Comparison of ENCODE assay signal across 11 cellular contexts in genomic region chr17:4901108-4901647, GRCh38. TPM values are rescaled to one million over a fixed set of nuclear protein-coding genes. Genes with fewer than 3 reads are reported as not detected.
DNase-seq lines count a peak whose midpoint lies in the region; ATAC-seq lines count a peak whose summit lies in the region.
"Had no signal": no experiment of that assay in that cellular context is flagged by ENCODE, and none has a peak within 500 bp of the region (broad histone marks: within the 10 kb centered on the region; RNA-seq: fewer than 3 reads in every experiment).

No MANE protein-coding gene starts in this region.

- no peak for DNase-seq in activated T-cell treated with anti-CD3 and anti-CD28 coated beads, Interleukin-2, amount 50 U/mL, for 4 hours
- DNase-seq in activated T-cell treated with anti-CD3 and anti-CD28 coated beads, Interleukin-2, amount 50 U/mL, for 1 hour = no peak
- no peak for DNase-seq in activated T-helper 1 cell treated with anti-CD3 and anti-CD28 coated beads, Interleukin-12 subunit alpha, Interleukin-12 subunit beta, Interleukin-2, Interleukin-4 antibody, amounts not matched to agents 30 ng/mL and 10 ng/mL and 1 ng/mL, durations not matched to agents 14 hours and 24 hours and 36 hours (ENCODE audit: low spot score)
- DNase-seq in NCI-H1417 (lab: John Stamatoyannopoulos, UW) (no peak), left lobe of liver (ENCODE audit: low spot score) (no peak), KG1 (lab: John Stamatoyannopoulos, UW) (no peak)
- DNase-seq: NCI-H1694 had no signal

- peak overlapping the region; percentile 73 for H3K27ac ChIP-seq in temporal lobe (ENCODE audit: low read depth, low read length)
- H3K27ac ChIP-seq: epithelial cell of prostate had no signal

- H3K4me1 Mint-ChIP-seq in activated T-cell treated with anti-CD3 and anti-CD28 coated beads, Interleukin-2, amount 50 U/mL, for 4 hours (ENCODE audit: low read depth) = peaks cover 34% of the 10 kb centered on the region
- peaks cover 25% of the 10 kb centered on the region for H3K4me1 Mint-ChIP-seq in activated T-helper 1 cell treated with anti-CD3 and anti-CD28 coated beads, Interleukin-12 subunit alpha, Interleukin-12 subunit beta, Interleukin-2, Interleukin-4 antibody, amounts not matched to agents 30 ng/mL and 10 ng/mL and 1 ng/mL, durations not matched to agents 14 hours and 24 hours and 36 hours (ENCODE audit: low read depth)

- peak overlapping the region; percentile 79 for H3K27ac Mint-ChIP-seq in activated T-helper 1 cell treated with anti-CD3 and anti-CD28 coated beads, Interleukin-12 subunit alpha, Interleukin-12 subunit beta, Interleukin-2, Interleukin-4 antibody, amounts not matched to agents 30 ng/mL and 10 ng/mL and 1 ng/mL, durations not matched to agents 14 hours and 24 hours and 36 hours
- H3K27ac Mint-ChIP-seq: progenitor cell of endocrine pancreas had no signal

- H3K36me3 ChIP-seq in iPS-15b (ENCODE audit: control insufficient read depth, insufficient read depth, low read length) = peaks cover 11% of the 10 kb centered on the region

- H3K9me3 ChIP-seq in iPS-15b (ENCODE audit: control insufficient read depth, insufficient read depth, low read length) = no peaks in the 10 kb centered on the region

- intact Hi-C loops in activated T-helper 1 cell treated with anti-CD3 and anti-CD28 coated beads, Interleukin-12 subunit alpha, Interleukin-12 subunit beta, Interleukin-2, Interleukin-4 antibody, amounts not matched to agents 30 ng/mL and 10 ng/mL and 1 ng/mL, durations not matched to agents 14 hours and 24 hours and 36 hours (cut with micrococcal nuclease) = loop anchor here (5.0 kb wide), 1 partner anchor 334 kb away; no protein-coding TSS in a partner anchor

- peaks cover 2% of the 10 kb centered on the region for H3K36me3 Mint-ChIP-seq in activated T-cell treated with anti-CD3 and anti-CD28 coated beads, Interleukin-2, amount 50 U/mL, for 4 hours (ENCODE audit: insufficient read depth)
- H3K36me3 Mint-ChIP-seq in activated T-helper 1 cell treated with anti-CD3 and anti-CD28 coated beads, Interleukin-12 subunit alpha, Interleukin-12 subunit beta, Interleukin-2, Interleukin-4 antibody, amounts not matched to agents 30 ng/mL and 10 ng/mL and 1 ng/mL, durations not matched to agents 14 hours and 24 hours and 36 hours (ENCODE audit: low read depth) = peaks cover 2% of the 10 kb centered on the region

- no peaks in the 10 kb centered on the region for H3K9me3 Mint-ChIP-seq in activated T-cell treated with anti-CD3 and anti-CD28 coated beads, Interleukin-2, amount 50 U/mL, for 4 hours
- H3K9me3 Mint-ChIP-seq in activated T-helper 1 cell treated with anti-CD3 and anti-CD28 coated beads, Interleukin-12 subunit alpha, Interleukin-12 subunit beta, Interleukin-2, Interleukin-4 antibody, amounts not matched to agents 30 ng/mL and 10 ng/mL and 1 ng/mL, durations not matched to agents 14 hours and 24 hours and 36 hours = no peaks in the 10 kb centered on the region

- peak overlapping the region; percentile 85 for H3K4me3 Mint-ChIP-seq in activated T-cell treated with anti-CD3 and anti-CD28 coated beads, Interleukin-2, amount 50 U/mL, for 4 hours
- H3K4me3 Mint-ChIP-seq in activated T-helper 1 cell treated with anti-CD3 and anti-CD28 coated beads, Interleukin-12 subunit alpha, Interleukin-12 subunit beta, Interleukin-2, Interleukin-4 antibody, amounts not matched to agents 30 ng/mL and 10 ng/mL and 1 ng/mL, durations not matched to agents 14 hours and 24 hours and 36 hours = peak overlapping the region; percentile 87

- no peaks in the 10 kb centered on the region for H3K27me3 Mint-ChIP-seq in activated T-cell treated with anti-CD3 and anti-CD28 coated beads, Interleukin-2, amount 50 U/mL, for 4 hours (ENCODE audit: low read depth)
- peaks cover 12% of the 10 kb centered on the region for H3K27me3 Mint-ChIP-seq in activated T-helper 1 cell treated with anti-CD3 and anti-CD28 coated beads, Interleukin-12 subunit alpha, Interleukin-12 subunit beta, Interleukin-2, Interleukin-4 antibody, amounts not matched to agents 30 ng/mL and 10 ng/mL and 1 ng/mL, durations not matched to agents 14 hours and 24 hours and 36 hours (ENCODE audit: insufficient read depth)

- H3K27me3 ChIP-seq in iPS-15b (ENCODE audit: control insufficient read depth, insufficient read depth, low read length) = no peaks in the 10 kb centered on the region

- H3K4me1 ChIP-seq in iPS-15b (ENCODE audit: control insufficient read depth, insufficient read depth, low read length) = peaks cover 7% of the 10 kb centered on the region

- no peak overlapping the region for H3K9ac ChIP-seq in iPS-15b (ENCODE audit: low read depth, low read length)

- peak overlapping the region; percentile 92 for H3K4me3 ChIP-seq in iPS-15b (ENCODE audit: low read depth, low read length)

- no peak for ATAC-seq in activated T-cell treated with anti-CD3 and anti-CD28 coated beads, Interleukin-2, amount 50 U/mL, for 4 hours
- no peak for ATAC-seq in left lobe of liver

RNA-seq across cellular contexts. Expression of gene CHRNE, which starts 1.7 kb away (rescaled TPM):
- under 1 TPM; 0.18 to 0.71 (median 0.35) TPM for total RNA-seq in activated T-cell treated with anti-CD3 and anti-CD28 coated beads, Interleukin-2, amount 50 U/mL, for 4 hours
- total RNA-seq in activated T-helper 1 cell treated with anti-CD3 and anti-CD28 coated beads, Interleukin-12 subunit alpha, Interleukin-12 subunit beta, Interleukin-2, Interleukin-4 antibody, amounts not matched to agents 30 ng/mL and 10 ng/mL and 1 ng/mL, durations not matched to agents 14 hours and 24 hours and 36 hours = 0.52 and 0.61 TPM in 2 replicates
- total RNA-seq in temporal lobe = 0.25 TPM
- 3.1 TPM for total RNA-seq in left lobe of liver

RNA-seq across cellular contexts. Expression of gene C17orf107, which starts 1.8 kb away (rescaled TPM):
- 1 to 10 TPM; 1.5 to 3.6 (median 2.7) TPM for total RNA-seq in activated T-cell treated with anti-CD3 and anti-CD28 coated beads, Interleukin-2, amount 50 U/mL, for 4 hours
- total RNA-seq in activated T-helper 1 cell treated with anti-CD3 and anti-CD28 coated beads, Interleukin-12 subunit alpha, Interleukin-12 subunit beta, Interleukin-2, Interleukin-4 antibody, amounts not matched to agents 30 ng/mL and 10 ng/mL and 1 ng/mL, durations not matched to agents 14 hours and 24 hours and 36 hours = 1.3 and 1.8 TPM in 2 replicates
- total RNA-seq in temporal lobe = 3.7 TPM
- 4.1 TPM for total RNA-seq in left lobe of liver

RNA-seq across cellular contexts. Expression of gene GP1BA, which starts 30.9 kb away (rescaled TPM):
- under 1 TPM; 0.21 to 0.49 (median 0.25) TPM for total RNA-seq in activated T-cell treated with anti-CD3 and anti-CD28 coated beads, Interleukin-2, amount 50 U/mL, for 4 hours
- not detected in 2 replicates for total RNA-seq in activated T-helper 1 cell treated with anti-CD3 and anti-CD28 coated beads, Interleukin-12 subunit alpha, Interleukin-12 subunit beta, Interleukin-2, Interleukin-4 antibody, amounts not matched to agents 30 ng/mL and 10 ng/mL and 1 ng/mL, durations not matched to agents 14 hours and 24 hours and 36 hours
- total RNA-seq in temporal lobe (not detected), left lobe of liver (not detected)
- total RNA-seq: progenitor cell of endocrine pancreas had no signal

RNA-seq across cellular contexts. Expression of gene SLC25A11, which starts 38.7 kb away (rescaled TPM):
- 100 to 1,000 TPM in 1 of 3 donors, 10 to 100 TPM in 2; 89.7 to 102 (median 98.1) TPM for total RNA-seq in activated T-cell treated with anti-CD3 and anti-CD28 coated beads, Interleukin-2, amount 50 U/mL, for 4 hours
- total RNA-seq in activated T-helper 1 cell treated with anti-CD3 and anti-CD28 coated beads, Interleukin-12 subunit alpha, Interleukin-12 subunit beta, Interleukin-2, Interleukin-4 antibody, amounts not matched to agents 30 ng/mL and 10 ng/mL and 1 ng/mL, durations not matched to agents 14 hours and 24 hours and 36 hours = 111 and 116 TPM in 2 replicates
- total RNA-seq in temporal lobe (41.8 TPM), left lobe of liver (44.7 TPM)

RNA-seq across cellular contexts. Expression of gene RNF167, which starts 38.9 kb away (rescaled TPM):
- total RNA-seq in activated T-cell treated with anti-CD3 and anti-CD28 coated beads, Interleukin-2, amount 50 U/mL, for 4 hours = 100 to 1,000 TPM; 121 to 140 (median 129) TPM
- total RNA-seq in activated T-helper 1 cell treated with anti-CD3 and anti-CD28 coated beads, Interleukin-12 subunit alpha, Interleukin-12 subunit beta, Interleukin-2, Interleukin-4 antibody, amounts not matched to agents 30 ng/mL and 10 ng/mL and 1 ng/mL, durations not matched to agents 14 hours and 24 hours and 36 hours = 138 and 140 TPM in 2 replicates
- total RNA-seq in temporal lobe = 12.8 TPM
- 78.9 TPM for total RNA-seq in left lobe of liver
